In genomic region chr10:45422862-45423659, GRCh38 we compare ENCODE assay signal across 1 cellular context.
A peak's percentile ranks its signal among the peaks of the same experiment; 100 is the strongest.
TF ChIP-seq lines count a peak whose summit lies in the region.

No MANE protein-coding gene starts in this region.

TF ChIP-seq in K562, 482 proteins besides CTCF, POLR2A, EP300 and RAD21 (continued from another document):
- TF ChIP-seq BCOR (IDR thresholded peaks at IDR 0.05): 0 out of 2 replicates have a peak, but pooled peaks have one; percentile 43
- 0 out of 2 replicates have a peak, but pooled peaks have one; percentile 50 for TF ChIP-seq ZNF436 (CRISPR knock-in tag; IDR thresholded peaks at IDR 0.05)
- no peak for TF ChIP-seq TARDBP (IDR thresholded peaks at IDR 0.05)
